Comparison of ENCODE assay signal across 8 cellular contexts in genomic region chr14:25111061-25111601, GRCh38.
A peak's percentile ranks its signal among the peaks of the same experiment; 100 is the strongest.
DNase-seq lines count a peak whose midpoint lies in the region; ATAC-seq, FAIRE-seq and TF ChIP-seq lines count a peak whose summit lies in the region.
"Had no signal": no experiment of that assay in that cellular context is flagged by ENCODE, and none has a peak within 500 bp of the region (broad histone marks: within the 10 kb centered on the region; RNA-seq: fewer than 3 reads in every experiment).

No MANE protein-coding gene starts in this region.

- WGBS in suprapubic skin, result 21% methylated on average over 2 of the region's 2 CpGs

- H3K4me1 ChIP-seq in suprapubic skin, result peaks cover 5% of the 10 kb centered on the region

- no peaks in the 10 kb centered on the region for H3K9me3 ChIP-seq in suprapubic skin

- ATAC-seq in HG02884 (IDR thresholded peaks at IDR 0.05; ENCODE audit: unreplicated experiment), result no peak
- no peak for ATAC-seq in stimulated activated naive CD8-positive, alpha-beta T cell treated with anti-CD3 and anti-CD28 coated beads, Interleukin-15, Interleukin-2, amounts not matched to agents 100 U/mL and 50 U/mL, for 24 hours

- peak; percentile 85 for FAIRE-seq in HTR-8/SVneo (lab: Jason Lieb, UNC)
- FAIRE-seq: endometrium had no signal

- no peaks in the 10 kb centered on the region for H3K36me3 ChIP-seq in suprapubic skin

- H3K27me3 ChIP-seq in suprapubic skin, result no peaks in the 10 kb centered on the region

- TF ChIP-seq POLR2A in suprapubic skin (IDR thresholded peaks at IDR 0.05), result no peak

- TF ChIP-seq EP300 in suprapubic skin (IDR thresholded peaks at IDR 0.05), result no peak

- peak; percentile 53 for DNase-seq in HTR-8/SVneo (ENCODE audit: insufficient read length, low spot score)
- peak; percentile 89 to 95 for DNase-seq in cardiac fibroblast (ENCODE audit: low read depth in 2 of 2)
- peak; percentile 99 for DNase-seq in kidney glomerular epithelial cell (lab: John Stamatoyannopoulos, UW)
- DNase-seq in suprapubic skin (ENCODE audit: low spot score in 2 of 2), result no peak
- no peak for DNase-seq in activated CD8-positive, alpha-beta memory T cell treated with anti-CD3 and anti-CD28 coated beads for 24 hours
- DNase-seq in stimulated activated naive CD8-positive, alpha-beta T cell treated with anti-CD3 and anti-CD28 coated beads, Interleukin-15, Interleukin-2, amounts not matched to agents 100 U/mL and 50 U/mL, for 24 hours, result no peak

- peak overlapping the region; percentile 75 for H3K27ac ChIP-seq in suprapubic skin

- H3K4me3 ChIP-seq in cardiac fibroblast (replicated peaks in 1 of 2; ENCODE audit: low read depth in 2 of 2, low read length in 2 of 2), result no peak overlapping the region
- H3K4me3 ChIP-seq in suprapubic skin, result no peak overlapping the region

- TF ChIP-seq CTCF in cardiac fibroblast (IDR thresholded peaks at IDR 0.05; ENCODE audit: low read depth, low read length) (no peak), suprapubic skin (IDR thresholded peaks at IDR 0.05) (no peak)

Comparison
In these comparisons a context has a peak if more than half of its experiments do, and no peak if none do; other contexts are left out.
1. DNase-seq: peak in HTR-8/SVneo (single experiment), cardiac fibroblast (2 of 2) and kidney glomerular epithelial cell (single experiment); none in suprapubic skin (0 of 2), activated CD8-positive, alpha-beta memory T cell treated with anti-CD3 and anti-CD28 coated beads for 24 hours (single experiment) and stimulated activated naive CD8-positive, alpha-beta T cell treated with anti-CD3 and anti-CD28 coated beads, Interleukin-15, Interleukin-2, amounts not matched to agents 100 U/mL and 50 U/mL, for 24 hours (single experiment).